10 cellular contexts compared by ENCODE assay signal in the genomic region with DNA sequence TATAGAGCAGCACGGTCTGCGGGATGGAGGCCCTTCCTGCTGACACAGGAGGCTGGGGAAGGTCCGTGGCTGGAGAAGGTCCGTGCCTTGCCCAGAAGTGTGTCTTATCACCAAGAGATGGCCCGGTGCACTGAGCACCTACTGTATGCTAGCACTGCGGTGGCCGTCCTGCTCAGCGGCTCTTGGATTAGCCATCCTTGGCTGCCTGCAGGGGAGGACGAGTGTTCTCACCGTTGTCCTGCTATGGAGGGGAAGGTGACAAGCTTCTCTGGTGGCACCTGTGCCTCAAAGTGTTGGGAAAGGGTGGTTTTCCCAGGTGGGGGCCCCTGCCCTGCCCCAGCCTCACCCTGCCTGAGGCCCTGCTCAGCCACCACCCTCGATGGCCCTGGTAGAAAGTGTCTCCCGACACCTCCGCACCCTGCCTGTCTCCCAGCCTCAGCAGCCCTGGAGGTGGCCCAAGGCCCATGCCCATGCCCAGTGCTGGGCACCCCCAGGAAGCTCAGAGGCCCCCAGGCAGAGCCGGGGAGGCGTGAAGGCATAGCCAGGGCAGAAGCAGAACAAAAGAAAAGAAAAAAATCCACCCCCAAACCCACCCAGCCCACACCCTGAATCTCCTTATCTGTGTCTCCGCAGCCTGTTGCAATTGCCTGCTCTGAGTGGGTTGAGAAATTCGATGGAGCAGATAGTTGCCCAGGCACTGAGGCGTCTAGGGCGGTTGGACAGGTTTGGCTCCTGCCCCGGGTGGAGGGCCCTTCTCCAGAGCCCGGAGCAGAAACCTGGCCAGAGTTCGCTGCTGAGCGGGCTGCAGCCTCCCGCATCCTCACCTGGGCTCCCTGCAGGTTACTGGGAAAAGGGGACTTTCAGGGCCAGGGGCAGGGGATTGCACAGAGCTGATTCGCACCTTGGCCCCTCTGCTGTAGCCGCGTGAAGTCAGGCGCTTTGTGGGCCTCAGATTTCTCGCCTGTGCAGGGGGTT. TPM values are rescaled to one million over a fixed set of nuclear protein-coding genes. Genes with fewer than 3 reads are reported as not detected.
DNase-seq lines count a peak whose midpoint lies in the region; TF ChIP-seq lines count a peak whose summit lies in the region.
"Had no signal": no experiment of that assay in that cellular context is flagged by ENCODE, and none has a peak within 500 bp of the region (broad histone marks: within the 10 kb centered on the region; RNA-seq: fewer than 3 reads in every experiment).

No MANE protein-coding gene starts in this region.

- no peaks in the 10 kb centered on the region for H3K9me3 Mint-ChIP-seq in neural progenitor cell

- no peaks in the 10 kb centered on the region for H3K27me3 ChIP-seq in adrenal gland
- no peaks in the 10 kb centered on the region for H3K27me3 ChIP-seq in tibial nerve
- no peaks in the 10 kb centered on the region for H3K27me3 ChIP-seq in neural progenitor cell
- H3K27me3 ChIP-seq: testis had no signal

- no peak overlapping the region for H3K4me3 ChIP-seq in adrenal gland
- H3K4me3 ChIP-seq in tibial nerve = no peak overlapping the region
- no peak overlapping the region for H3K4me3 ChIP-seq in neural progenitor cell
- H3K4me3 ChIP-seq: testis had no signal

- peaks cover 100% of the 10 kb centered on the region for H4K20me1 ChIP-seq in neural progenitor cell (ENCODE audit: low read depth)

- TF ChIP-seq CTCF in adrenal gland (IDR thresholded peaks at IDR 0.05) (no peak), tibial nerve (IDR thresholded peaks at IDR 0.05) (no peak), GM13976 (IDR thresholded peaks at IDR 0.05; ENCODE audit: borderline replicate concordance, control extremely low read depth, extremely low read depth, insufficient read depth, missing control alignments) (no peak), neural progenitor cell (IDR thresholded peaks at IDR 0.05) (no peak)

- H3K27ac ChIP-seq in adrenal gland (peak overlapping the region in 2 of 5 donors; percentile 47 to 49), tibial nerve (peak overlapping the region in 3 of 4 donors; percentile 51 to 94 (median 69)), neural progenitor cell (no peak overlapping the region)
- H3K27ac ChIP-seq: testis had no signal

- peaks cover 87% of the 10 kb centered on the region for H3K79me2 ChIP-seq in neural progenitor cell (ENCODE audit: low read depth)

- TF ChIP-seq POLR2A in adrenal gland (IDR thresholded peaks at IDR 0.05) = no peak
- TF ChIP-seq POLR2A in tibial nerve (IDR thresholded peaks at IDR 0.05) = no peak

- DNase-seq in HuH-7 (ENCODE audit: low spot score) = peak; percentile 78
- peak in 4 of 7 donors; percentile 58 to 76 (median 70) for DNase-seq in adrenal gland
- peak; percentile 69 for DNase-seq in left kidney (ENCODE audit: low read depth, low spot score)
- no peak for DNase-seq in tibial nerve (ENCODE audit: low spot score in 2 of 2)
- DNase-seq in GM13976 (ENCODE audit: low spot score) = no peak
- DNase-seq in neural progenitor cell (ENCODE audit: low spot score) = no peak
- no peak for DNase-seq in dermis blood vessel endothelial cell
- DNase-seq: activated CD4-positive, CD25-positive, alpha-beta regulatory T cell; NCI-H187 treated with DMSO at 0.1 percent for 48 hours; testis had no signal

- H3K4me1 ChIP-seq in adrenal gland (replicated peaks in 1 of 2) = peaks cover 40 to 91% of the 10 kb centered on the region in 2 donors
- peaks cover 0 to 100% (median 80%) of the 10 kb centered on the region in 4 donors for H3K4me1 ChIP-seq in tibial nerve
- H3K4me1 ChIP-seq in neural progenitor cell = peaks cover 17% of the 10 kb centered on the region

- peaks cover 6% of the 10 kb centered on the region for H3F3A ChIP-seq in neural progenitor cell (ENCODE audit: low read depth)

- H3K36me3 Mint-ChIP-seq in neural progenitor cell = no peaks in the 10 kb centered on the region

- no peak overlapping the region for H3K27ac Mint-ChIP-seq in neural progenitor cell

- no peak overlapping the region for H3K4me3 Mint-ChIP-seq in neural progenitor cell

- in situ Hi-C loops in GM13976 (cut with MboI; ENCODE audit: low sequenced_read_pairs, unreplicated experiment) = no loop called here

- intact Hi-C loops in adrenal gland (cut with DNase I) = no loop called here

- TF ChIP-seq EP300 in tibial nerve (IDR thresholded peaks at IDR 0.05) = no peak

- H3K4me2 ChIP-seq in neural progenitor cell = no peak overlapping the region

- H3K4me1 Mint-ChIP-seq in neural progenitor cell = peaks cover 11% of the 10 kb centered on the region

- 77 to 80% (median 79%) methylated on average over 7 to 29 of the region's 29 CpGs for WGBS in adrenal gland, 4 donors
- WGBS in tibial nerve, 2 donors = 79 to 82% methylated on average over 22 to 25 of the region's 29 CpGs

- H3K27me3 Mint-ChIP-seq in neural progenitor cell (ENCODE audit: insufficient read depth, low read depth) = peaks cover 3% of the 10 kb centered on the region

- no peak overlapping the region for H3K9ac ChIP-seq in neural progenitor cell

- no peak overlapping the region for H2AFZ ChIP-seq in neural progenitor cell (replicated peaks)

- H3K9me3 ChIP-seq in adrenal gland (replicated peaks in 1 of 3) (no peaks in the 10 kb centered on the region), tibial nerve (no peaks in the 10 kb centered on the region), neural progenitor cell (ENCODE audit: low read depth) (no peaks in the 10 kb centered on the region)
- H3K9me3 ChIP-seq: testis had no signal

- H3K36me3 ChIP-seq in adrenal gland (replicated peaks in 1 of 2) = no peaks in the 10 kb centered on the region
- no peaks in the 10 kb centered on the region for H3K36me3 ChIP-seq in tibial nerve
- H3K36me3 ChIP-seq in neural progenitor cell = no peaks in the 10 kb centered on the region

RNA-seq across cellular contexts. Expression of gene RXRA, which starts 30.5 kb away (rescaled TPM):
- 100 to 1,000 TPM in 4 of 8 donors, 10 to 100 TPM in 4; 64.2 to 114 (median 94.7) TPM for total RNA-seq in adrenal gland
- polyA plus RNA-seq in adrenal gland = 10 to 100 TPM; 16.1 to 72.9 (median 31.6) TPM
- 10 to 100 TPM; 53.5 to 61.5 (median 56.5) TPM for total RNA-seq in tibial nerve
- total RNA-seq in neural progenitor cell (ENCODE audit: low replicate concordance) = 11.6 and 25.5 TPM in 2 replicates
- 23.3 and 31.7 TPM in 2 replicates for total RNA-seq in dermis blood vessel endothelial cell

Comparison
In these comparisons a context has a peak if more than half of its experiments do, and no peak if none do; other contexts are left out.
1. DNase-seq: peak in HuH-7 (single experiment), adrenal gland (4 of 7) and left kidney (single experiment); none in tibial nerve (0 of 2), GM13976 (single experiment), neural progenitor cell (single experiment) and dermis blood vessel endothelial cell (single experiment).